ENCODE assay signal across 18 cellular contexts in the genomic region with DNA sequence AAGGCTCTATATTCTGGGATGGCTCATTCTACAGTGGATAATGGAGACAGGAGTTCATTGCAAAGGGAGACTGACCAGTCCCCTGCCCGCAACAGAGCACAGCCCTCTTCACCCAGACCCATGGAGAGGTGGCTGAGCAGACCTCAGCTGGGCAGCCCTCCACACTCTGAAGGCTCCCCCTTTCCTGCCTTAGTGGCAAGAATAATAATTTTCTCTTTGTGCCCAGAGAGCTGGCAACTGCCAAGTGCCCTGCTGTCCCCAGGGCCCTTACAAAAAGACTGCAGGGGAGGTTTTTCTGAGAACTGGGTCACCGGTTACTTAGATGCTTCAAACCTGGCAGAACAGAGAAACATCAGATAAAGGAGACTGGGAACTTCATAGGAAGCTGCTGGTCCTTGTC.
"Had no signal": no experiment of that assay in that cellular context is flagged by ENCODE, and none has a peak within 500 bp of the region (broad histone marks: within the 10 kb centered on the region; RNA-seq: fewer than 3 reads in every experiment).

No MANE protein-coding gene starts in this region.

- DNase-seq: activated CD4-positive, alpha-beta T cell treated with anti-CD3 and anti-CD28 coated beads, Interleukin-2, amount 10 ng/mL, durations not matched to agents 24 days and 14 days; activated CD8-positive, alpha-beta T cell treated with anti-CD3 and anti-CD28 coated beads for 36 hours; activated naive CD4-positive, alpha-beta T cell; activated naive CD8-positive, alpha-beta T cell treated with anti-CD3 and anti-CD28 coated beads for 36 hours; activated T-cell treated with anti-CD3 and anti-CD28 coated beads, Interleukin-2, amount 50 U/mL, for 1 hour; aorta; brain microvascular endothelial cell; effector CD4-positive, alpha-beta T cell; gastrocnemius medialis; heart right ventricle; mesendoderm; natural killer cell; stimulated activated CD8-positive, alpha-beta memory T cell treated with anti-CD3 and anti-CD28 coated beads, Interleukin-4, amount 100 ng/mL, for 48 hours; stimulated activated naive CD4-positive, alpha-beta T cell; T-helper 1 cell had no signal

- ATAC-seq: activated CD8-positive, alpha-beta T cell treated with anti-CD3 and anti-CD28 coated beads for 36 hours; activated T-helper 17 cell treated with anti-CD3 and anti-CD28 coated beads, Interleukin-2, amount 50 U/mL, for 72 hours; gastrocnemius medialis; heart right ventricle had no signal

- H3K27ac ChIP-seq: brain microvascular endothelial cell, gastrocnemius medialis, heart right ventricle, neutrophil, parathyroid adenoma had no signal
